In genomic region chr19:40677156-40677555, GRCh38 we compare ENCODE assay signal across 6 cellular contexts.
"Had no signal": no experiment of that assay in that cellular context is flagged by ENCODE, and none has a peak within 500 bp of the region (broad histone marks: within the 10 kb centered on the region; RNA-seq: fewer than 3 reads in every experiment).

No MANE protein-coding gene starts in this region.

- H3K9me3 Mint-ChIP-seq: IgD-negative memory B cell had no signal

- H3K4me3 Mint-ChIP-seq: IgD-negative memory B cell had no signal

- H3K4me1 Mint-ChIP-seq: IgD-negative memory B cell had no signal

- H3K9ac ChIP-seq: GM23248 had no signal

- H3K4me1 ChIP-seq: HAP-1 had no signal

- DNase-seq: GM23248, GOT3, H7 had no signal

- H3K9me3 ChIP-seq: HAP-1 had no signal

- H3K27me3 Mint-ChIP-seq: IgD-negative memory B cell had no signal

- FAIRE-seq: HTR-8/SVneo had no signal

- H3K27ac ChIP-seq: GM23248 had no signal

- H2AFZ ChIP-seq: GM23248 had no signal

- H3K4me3 ChIP-seq: GM23248, HAP-1 had no signal
